In the genomic region with DNA sequence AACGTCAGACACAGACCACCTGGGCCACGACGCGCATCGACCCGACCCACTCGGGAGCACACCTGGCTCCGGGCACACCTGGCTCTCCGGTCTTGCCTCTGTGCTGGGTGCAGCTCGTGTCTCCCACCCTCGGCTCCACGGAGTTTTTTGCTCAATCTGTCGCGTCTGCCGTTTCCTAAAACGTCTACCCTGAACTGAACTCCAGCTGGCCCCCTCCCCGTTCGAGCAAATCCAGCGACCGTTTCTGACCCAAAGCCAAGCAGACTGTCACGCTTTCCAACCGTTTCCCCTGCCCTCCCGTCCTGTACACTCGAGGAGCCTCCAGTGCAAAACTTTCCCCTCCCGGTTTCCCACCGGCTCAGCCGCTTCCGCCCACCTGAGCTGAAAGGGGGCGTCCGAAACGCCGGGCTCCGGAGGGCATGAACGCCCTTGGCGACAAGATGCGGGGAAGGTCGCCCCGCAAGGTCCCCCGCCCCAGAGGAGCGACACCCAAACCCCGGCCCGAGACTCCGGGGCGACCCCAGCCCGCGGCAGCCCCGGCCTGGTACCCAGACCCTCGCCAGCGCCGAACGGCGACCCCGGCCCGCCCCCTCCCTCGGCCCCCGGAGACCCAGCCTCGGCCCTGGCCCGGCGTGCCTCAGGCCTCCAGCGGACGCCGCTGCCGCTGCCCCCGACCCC, we compare ENCODE assay signal across 8 cellular contexts. TPM values are rescaled to one million over a fixed set of nuclear protein-coding genes. Genes with fewer than 3 reads are reported as not detected.
DNase-seq lines count a peak whose midpoint lies in the region; ATAC-seq, FAIRE-seq and TF ChIP-seq lines count a peak whose summit lies in the region.

No MANE protein-coding gene starts in this region.

- peak; percentile 44 for DNase-seq in NCI-H748 (lab: John Stamatoyannopoulos, UW; ENCODE audit: unreplicated experiment)
- no peak for DNase-seq in NCI-H748 treated with DMSO at 0.1 percent for 48 hours (lab: John Stamatoyannopoulos, UW)
- peak; percentile 16 for DNase-seq in HT-29 (ENCODE audit: low spot score)
- DNase-seq in activated CD8-positive, alpha-beta memory T cell treated with anti-CD3 and anti-CD28 coated beads, Interleukin-2, amount 50 U/mL, for 4 hours: peak; percentile 23
- no peak for DNase-seq in fibroblast of villous mesenchyme (ENCODE audit: low read depth)
- DNase-seq in omental fat pad (ENCODE audit: low spot score): no peak
- DNase-seq in midbrain (lab: John Stamatoyannopoulos, UW): no peak
- DNase-seq in HTR-8/SVneo (ENCODE audit: insufficient read length, low spot score): no peak

- no peak for FAIRE-seq in HTR-8/SVneo (lab: Jason Lieb, UNC)

- TF ChIP-seq CTCF in fibroblast of villous mesenchyme (IDR thresholded peaks at IDR 0.05; ENCODE audit: insufficient read depth, low read depth, low read length) (no peak), omental fat pad (IDR thresholded peaks at IDR 0.05) (no peak)

- peak; percentile 26 for ATAC-seq in omental fat pad (ENCODE audit: low FRiP score)

- peak overlapping the region; percentile 94 for H3K4me3 ChIP-seq in fibroblast of villous mesenchyme (ENCODE audit: low read depth, low read length)

RNA-seq across cellular contexts. Expression of gene CYTH3, which starts 0.6 kb away (rescaled TPM):
- 2.9 and 3.1 TPM in 2 replicates for total RNA-seq in HT-29 (2014; rRNA removed; shearing (Covaris generic))
- total RNA-seq in fibroblast of villous mesenchyme (33.2 and 36.1 TPM in 2 replicates), omental fat pad (10 to 100 TPM; 34.2 to 87.0 (median 60.2) TPM)

Comparison
In these comparisons a context has a peak if more than half of its experiments do, and no peak if none do; other contexts are left out.
1. DNase-seq: peak in NCI-H748 (single experiment), HT-29 (single experiment) and activated CD8-positive, alpha-beta memory T cell treated with anti-CD3 and anti-CD28 coated beads, Interleukin-2, amount 50 U/mL, for 4 hours (single experiment); none in NCI-H748 treated with DMSO at 0.1 percent for 48 hours (single experiment), fibroblast of villous mesenchyme (single experiment), omental fat pad (single experiment), midbrain (single experiment) and HTR-8/SVneo (single experiment).